In the genomic region with DNA sequence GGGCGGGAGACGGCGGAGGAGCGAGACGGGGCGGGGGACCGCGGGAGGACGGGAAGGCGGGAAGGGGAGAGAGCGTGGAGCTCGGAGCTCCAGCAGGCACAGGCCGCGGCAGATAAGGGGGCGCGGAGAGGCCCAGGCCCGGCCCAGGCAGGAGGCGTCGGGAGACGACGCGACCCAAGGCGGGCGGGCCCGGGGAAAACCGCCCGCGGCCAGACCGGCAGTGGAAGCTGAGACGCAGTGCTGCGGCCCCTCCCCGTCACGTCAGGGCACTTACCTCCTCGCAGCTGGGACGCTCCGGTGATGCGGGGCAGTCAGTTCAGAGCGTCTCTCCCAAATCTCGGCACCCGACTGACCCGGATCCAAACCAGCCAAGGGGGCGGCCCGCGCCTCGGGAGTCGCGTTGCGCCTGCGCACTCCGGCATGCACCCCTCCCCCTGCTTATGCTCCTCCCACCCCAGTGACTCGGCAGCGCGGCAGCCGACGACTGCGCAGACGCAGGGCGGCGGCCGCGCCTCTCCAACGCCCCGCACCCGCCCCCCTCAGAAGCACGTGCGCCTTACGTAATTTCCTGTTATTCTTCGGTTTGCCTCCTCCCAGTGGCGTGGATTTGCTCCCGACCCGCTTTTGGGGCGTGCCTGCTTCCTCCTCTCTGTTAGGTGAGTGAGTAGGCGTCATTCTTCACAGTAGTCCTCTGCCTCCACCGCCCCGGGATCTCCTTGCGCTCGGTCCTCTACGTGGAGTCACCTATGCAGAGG, we compare ENCODE assay signal across 8 cellular contexts. TPM values are rescaled to one million over a fixed set of nuclear protein-coding genes. Genes with fewer than 3 reads are reported as not detected.
DNase-seq lines count a peak whose midpoint lies in the region; ATAC-seq and TF ChIP-seq lines count a peak whose summit lies in the region.

TSS of gene OSER1 (minus strand) at position 350 of the 755 bp plus-strand sequence. CDS start 3,814 bp downstream, outside the sequence.

- peak; percentile 84 for ATAC-seq in GM18498 (IDR thresholded peaks at IDR 0.05; ENCODE audit: unreplicated experiment)
- peak; percentile 76 for ATAC-seq in HG02938 (IDR thresholded peaks at IDR 0.05; ENCODE audit: unreplicated experiment)

- H3K27ac ChIP-seq in angular gyrus (ENCODE audit: low read depth, low read length) (peak within 1 kb of the TSS; percentile 89), right atrium auricular region (peak within 1 kb of the TSS; percentile 94 to 99), uterus (peak within 1 kb of the TSS; percentile 94 to 97)

- intact Hi-C loops in uterus (cut with DNase I; ENCODE audit: low total_unique reads) = no loop called here

- no peak for TF ChIP-seq CTCF in right atrium auricular region (IDR thresholded peaks at IDR 0.05)
- TF ChIP-seq CTCF in uterus (IDR thresholded peaks at IDR 0.05) = peak in 2 of 4 experiments; percentile 15 to 19

- DNase-seq in NCI-H187 (lab: John Stamatoyannopoulos, UW) (peak; percentile 92 to 95), T-helper 2 cell (peak; percentile 95 to 99 (median 97)), right atrium auricular region (ENCODE audit: low spot score) (peak; percentile 99), pulmonary artery endothelial cell (ENCODE audit: low read depth, low spot score) (peak; percentile 84), uterus (peak; percentile 99)

- TF ChIP-seq POLR2A in uterus (IDR thresholded peaks at IDR 0.05) = peak; percentile 86 to 92

- H3K9me3 ChIP-seq in right atrium auricular region (no peaks in the 10 kb centered on the region), uterus (no peaks in the 10 kb centered on the region)

- peaks cover 0 to 59% of the 10 kb centered on the region in 2 donors for H3K4me1 ChIP-seq in right atrium auricular region
- H3K4me1 ChIP-seq in uterus = peaks cover 4% of the 10 kb centered on the region in 2 donors

- H3K36me3 ChIP-seq in right atrium auricular region (peaks cover 7% of the 10 kb centered on the region), uterus (no peaks in the 10 kb centered on the region)

- H3K27me3 ChIP-seq in right atrium auricular region (no peaks in the 10 kb centered on the region), uterus (no peaks in the 10 kb centered on the region)

- H3K4me3 ChIP-seq in right atrium auricular region (peak within 1 kb of the TSS; percentile 94 to 97), uterus (peak within 1 kb of the TSS; percentile 88 to 95)

RNA-seq across cellular contexts. Expression of gene OSER1, which starts in this region (rescaled TPM):
- 10 to 100 TPM; 30.8 to 31.1 TPM for total RNA-seq in right atrium auricular region
- 36.1 and 46.4 TPM in 2 replicates for total RNA-seq in pulmonary artery endothelial cell
- 10 to 100 TPM; 33.8 to 76.2 (median 46.0) TPM for total RNA-seq in uterus

Comparison
In these comparisons a context has a peak if more than half of its experiments do, and no peak if none do; other contexts are left out.
1. Peak in every context shown above with its lines: DNase-seq, ATAC-seq, H3K4me3 ChIP-seq and H3K27ac ChIP-seq.